9 cellular contexts compared by ENCODE assay signal in genomic region chr2:38184964-38185603, GRCh38.
DNase-seq lines count a peak whose midpoint lies in the region; ATAC-seq lines count a peak whose summit lies in the region.
"Had no signal": no experiment of that assay in that cellular context is flagged by ENCODE, and none has a peak within 500 bp of the region (broad histone marks: within the 10 kb centered on the region; RNA-seq: fewer than 3 reads in every experiment).

No MANE protein-coding gene starts in this region.

- H3K9ac ChIP-seq in BLaER1 = no peak overlapping the region

- H3K27ac ChIP-seq in BLaER1 = no peak overlapping the region
- H3K27ac ChIP-seq: SK-N-MC had no signal

- no peak overlapping the region for H3K4me3 Mint-ChIP-seq in central memory CD8-positive, alpha-beta T cell

- H3K9me3 ChIP-seq in BLaER1 = no peaks in the 10 kb centered on the region

- no peak overlapping the region for H3K4me3 ChIP-seq in BLaER1
- H3K4me3 ChIP-seq: SK-N-MC had no signal

- peak in 1 of 2 donors; percentile 9 for DNase-seq in central memory CD8-positive, alpha-beta T cell (ENCODE audit: low spot score in 2 of 2)
- no peak for DNase-seq in NCI-H2227 treated with DMSO at 0.1 percent for 48 hours (lab: John Stamatoyannopoulos, UW)
- no peak for DNase-seq in H4 (ENCODE audit: low spot score)
- no peak for DNase-seq in DMS53 (lab: John Stamatoyannopoulos, UW)
- no peak for DNase-seq in GF-D8 (lab: John Stamatoyannopoulos, UW)

- no peaks in the 10 kb centered on the region for H3K9me3 Mint-ChIP-seq in central memory CD8-positive, alpha-beta T cell

- no peaks in the 10 kb centered on the region for H3K36me3 Mint-ChIP-seq in central memory CD8-positive, alpha-beta T cell (ENCODE audit: insufficient read depth)

- H3K4me1 Mint-ChIP-seq in central memory CD8-positive, alpha-beta T cell = peaks cover 14% of the 10 kb centered on the region

- ATAC-seq in GM19455 (IDR thresholded peaks at IDR 0.05; ENCODE audit: unreplicated experiment) = peak; percentile 88
- ATAC-seq in HG03354 (IDR thresholded peaks at IDR 0.05; ENCODE audit: poor library complexity, severe bottlenecking, unreplicated experiment) = peak; percentile 80
- peak; percentile 83 for ATAC-seq in central memory CD8-positive, alpha-beta T cell (replicated peaks; ENCODE audit: extremely low read depth, poor library complexity, severe bottlenecking)

- peaks cover 10% of the 10 kb centered on the region for H3K4me1 ChIP-seq in BLaER1

- H3K27me3 Mint-ChIP-seq in central memory CD8-positive, alpha-beta T cell = no peaks in the 10 kb centered on the region

- H4K20me1 ChIP-seq in BLaER1 = no peaks in the 10 kb centered on the region

- H3K36me3 ChIP-seq in BLaER1 = no peaks in the 10 kb centered on the region

- H3K4me2 ChIP-seq in BLaER1 = 0 out of 2 replicates have a peak overlapping the region, but pooled peaks have one; percentile 8

- H3K27me3 ChIP-seq in BLaER1 = no peaks in the 10 kb centered on the region

- no peak overlapping the region for H3K27ac Mint-ChIP-seq in central memory CD8-positive, alpha-beta T cell (ENCODE audit: low read depth)
